In genomic region chr13:87736849-87737400, GRCh38 we compare ENCODE assay signal across 19 cellular contexts.
"Had no signal": no experiment of that assay in that cellular context is flagged by ENCODE, and none has a peak within 500 bp of the region (broad histone marks: within the 10 kb centered on the region; RNA-seq: fewer than 3 reads in every experiment).

No MANE protein-coding gene starts in this region.

- H3K27ac Mint-ChIP-seq: naive thymus-derived CD8-positive, alpha-beta T cell had no signal

- H3K36me3 ChIP-seq: esophagus squamous epithelium, neutrophil, spleen, suprapubic skin, thyroid gland, upper lobe of left lung, uterus had no signal

- H3K27me3 ChIP-seq: esophagus squamous epithelium, neutrophil, spleen, suprapubic skin, thyroid gland, upper lobe of left lung, uterus had no signal

- H3K27me3 Mint-ChIP-seq: naive thymus-derived CD8-positive, alpha-beta T cell had no signal

- H3K4me1 ChIP-seq: esophagus squamous epithelium, psoas muscle, spleen, suprapubic skin, thyroid gland, upper lobe of left lung, uterus had no signal

- H3K4me3 Mint-ChIP-seq: naive thymus-derived CD8-positive, alpha-beta T cell had no signal

- H3K4me1 Mint-ChIP-seq: naive thymus-derived CD8-positive, alpha-beta T cell had no signal

- H3K9me3 ChIP-seq: esophagus squamous epithelium, mucosa of descending colon, neutrophil, psoas muscle, spleen, suprapubic skin, thyroid gland, upper lobe of left lung, uterus had no signal

- H3K27ac ChIP-seq: esophagus squamous epithelium, neutrophil, psoas muscle, spleen, suprapubic skin, thyroid gland, upper lobe of left lung, uterus had no signal

- H3K4me3 ChIP-seq: esophagus squamous epithelium, mucosa of descending colon, psoas muscle, spleen, suprapubic skin, thyroid gland, upper lobe of left lung, uterus had no signal

- ATAC-seq: mucosa of descending colon; naive thymus-derived CD8-positive, alpha-beta T cell; psoas muscle; sciatic nerve had no signal

- H3K36me3 Mint-ChIP-seq: naive thymus-derived CD8-positive, alpha-beta T cell had no signal

- DNase-seq: cortex of kidney; effector memory CD4-positive, alpha-beta T cell; esophagus squamous epithelium; foreskin fibroblast; mucosa of descending colon; naive thymus-derived CD8-positive, alpha-beta T cell; psoas muscle; spleen; stimulated activated CD4-positive, alpha-beta T cell treated with anti-CD3 and anti-CD28 coated beads, Interleukin-15, amount 100 ng/mL, for 24 hours; stimulated activated CD4-positive, alpha-beta T cell treated with anti-CD3 and anti-CD28 coated beads, Interleukin-1b, Interleukin-23, amount 100 ng/mL, for 48 hours; stimulated activated CD4-positive, alpha-beta T cell treated with anti-CD3 and anti-CD28 coated beads, Interleukin-4, amount 100 ng/mL, for 24 hours; stimulated activated naive CD4-positive, alpha-beta T cell; thyroid gland; upper lobe of left lung; uterus had no signal

- FAIRE-seq: endometrium had no signal
